8 cellular contexts compared by ENCODE assay signal in genomic region chr14:102917469-102918211, GRCh38. TPM values are rescaled to one million over a fixed set of nuclear protein-coding genes. Genes with fewer than 3 reads are reported as not detected.
DNase-seq lines count a peak whose midpoint lies in the region; ATAC-seq and TF ChIP-seq lines count a peak whose summit lies in the region.

No MANE protein-coding gene starts in this region.

- intact Hi-C loops in tibial artery (cut with DNase I; ENCODE audit: low total_unique reads) = no loop called here

- H3K9me3 Mint-ChIP-seq in activated CD8-positive, alpha-beta T cell treated with anti-CD3 and anti-CD28 coated beads, Interleukin-2, amount 10 ng/mL, durations not matched to agents 7 days and 5 days (ENCODE audit: insufficient read depth) = no peaks in the 10 kb centered on the region
- H3K9me3 Mint-ChIP-seq in endothelial cell (ENCODE audit: unreplicated experiment) (no peaks in the 10 kb centered on the region), nephron progenitor cell (no peaks in the 10 kb centered on the region)

- CTCF ChIA-PET in activated CD8-positive, alpha-beta T cell treated with anti-CD3 and anti-CD28 coated beads, Interleukin-2, amount 10 ng/mL, durations not matched to agents 7 days and 5 days (lab: Charles Lee) = interaction anchor here (1.0 to 3.2 kb wide), 4 partner anchors 18 to 223 kb away, joined by 3 to 30 read pairs (median 7); no protein-coding TSS in a partner anchor

- TF ChIP-seq CTCF in endothelial cell (IDR thresholded peaks at IDR 0.05; ENCODE audit: unreplicated experiment) = peak; percentile 49
- peak; percentile 60 for TF ChIP-seq CTCF in nephron progenitor cell (IDR thresholded peaks at IDR 0.05)
- peak; percentile 43 to 46 for TF ChIP-seq CTCF in tibial artery (IDR thresholded peaks at IDR 0.05)

- ATAC-seq in activated CD8-positive, alpha-beta T cell treated with anti-CD3 and anti-CD28 coated beads, Interleukin-2, amount 10 ng/mL, durations not matched to agents 7 days and 5 days = peak; percentile 50

- H3K4me1 ChIP-seq in tibial artery = peaks cover 0 to 2% (median under 1%) of the 10 kb centered on the region in 4 donors

- H3K27me3 ChIP-seq in tibial artery = peaks cover 0 to 8% of the 10 kb centered on the region in 2 donors

- no peaks in the 10 kb centered on the region for H3K27me3 Mint-ChIP-seq in activated CD8-positive, alpha-beta T cell treated with anti-CD3 and anti-CD28 coated beads, Interleukin-2, amount 10 ng/mL, durations not matched to agents 7 days and 5 days (ENCODE audit: low read depth)
- H3K27me3 Mint-ChIP-seq in endothelial cell (ENCODE audit: unreplicated experiment) (peaks cover 2% of the 10 kb centered on the region), nephron progenitor cell (ENCODE audit: low read depth, poor library complexity) (no peaks in the 10 kb centered on the region)

- H3K4me1 Mint-ChIP-seq in activated CD8-positive, alpha-beta T cell treated with anti-CD3 and anti-CD28 coated beads, Interleukin-2, amount 10 ng/mL, durations not matched to agents 7 days and 5 days (ENCODE audit: low read depth) = peaks cover 9% of the 10 kb centered on the region
- H3K4me1 Mint-ChIP-seq in endothelial cell (ENCODE audit: unreplicated experiment) (peaks cover 3% of the 10 kb centered on the region), nephron progenitor cell (no peaks in the 10 kb centered on the region)

- H3K9me3 ChIP-seq in tibial artery = no peaks in the 10 kb centered on the region

- peaks cover 0 to under 1% (median 0%) of the 10 kb centered on the region in 3 donors for H3K36me3 ChIP-seq in tibial artery

- DNase-seq in DMS 273 (lab: John Stamatoyannopoulos, UW; ENCODE audit: unreplicated experiment) (peak; percentile 82), DMS 273 treated with DMSO at 0.1 percent for 48 hours (lab: John Stamatoyannopoulos, UW) (no peak), NCI-H1105 (lab: John Stamatoyannopoulos, UW) (peak; percentile 58), endothelial cell (ENCODE audit: low spot score) (peak; percentile 78), nephron progenitor cell (peak; percentile 72), tibial artery (peak in 1 of 2 donors; percentile 65), H4 (ENCODE audit: low spot score) (no peak)
- peak; percentile 77 for DNase-seq in activated CD8-positive, alpha-beta T cell treated with anti-CD3 and anti-CD28 coated beads, Interleukin-2, amount 10 ng/mL, durations not matched to agents 7 days and 5 days

- H3K27ac Mint-ChIP-seq in activated CD8-positive, alpha-beta T cell treated with anti-CD3 and anti-CD28 coated beads, Interleukin-2, amount 10 ng/mL, durations not matched to agents 7 days and 5 days = peak overlapping the region; percentile 56
- H3K27ac Mint-ChIP-seq in endothelial cell (ENCODE audit: unreplicated experiment) = no peak overlapping the region
- H3K27ac Mint-ChIP-seq in nephron progenitor cell = no peak overlapping the region

- H3K4me3 ChIP-seq in tibial artery = no peak overlapping the region

- H3K27ac ChIP-seq in tibial artery = no peak overlapping the region

- POLR2A ChIA-PET in activated CD8-positive, alpha-beta T cell treated with anti-CD3 and anti-CD28 coated beads, Interleukin-2, amount 10 ng/mL, durations not matched to agents 7 days and 5 days (lab: Charles Lee) = no interaction called here

- H3K4me3 Mint-ChIP-seq in activated CD8-positive, alpha-beta T cell treated with anti-CD3 and anti-CD28 coated beads, Interleukin-2, amount 10 ng/mL, durations not matched to agents 7 days and 5 days = no peak overlapping the region
- no peak overlapping the region for H3K4me3 Mint-ChIP-seq in endothelial cell (ENCODE audit: unreplicated experiment)
- no peak overlapping the region for H3K4me3 Mint-ChIP-seq in nephron progenitor cell

- H3K36me3 Mint-ChIP-seq in activated CD8-positive, alpha-beta T cell treated with anti-CD3 and anti-CD28 coated beads, Interleukin-2, amount 10 ng/mL, durations not matched to agents 7 days and 5 days (ENCODE audit: low read depth) = no peaks in the 10 kb centered on the region
- H3K36me3 Mint-ChIP-seq in endothelial cell (ENCODE audit: low read depth, unreplicated experiment) (no peaks in the 10 kb centered on the region), nephron progenitor cell (ENCODE audit: low read depth) (no peaks in the 10 kb centered on the region)

RNA-seq across cellular contexts. Expression of gene AMN, which starts 4.8 kb away (rescaled TPM):
- total RNA-seq in activated CD8-positive, alpha-beta T cell treated with anti-CD3 and anti-CD28 coated beads, Interleukin-2, amount 10 ng/mL, durations not matched to agents 7 days and 5 days = under 1 TPM; 0.91 to 0.95 TPM
- not detected for total RNA-seq in endothelial cell (ENCODE audit: unreplicated experiment)
- not detected in 2 replicates for total RNA-seq in H4 (2014; rRNA removed; shearing (Covaris generic))

Comparison
In these comparisons a context has a peak if more than half of its experiments do, and no peak if none do; other contexts are left out.
1. DNase-seq: peak in DMS 273 (single experiment), NCI-H1105 (single experiment), activated CD8-positive, alpha-beta T cell treated with anti-CD3 and anti-CD28 coated beads, Interleukin-2, amount 10 ng/mL, durations not matched to agents 7 days and 5 days (single experiment), endothelial cell (single experiment) and nephron progenitor cell (single experiment); none in DMS 273 treated with DMSO at 0.1 percent for 48 hours (single experiment) and H4 (single experiment).
2. Peak in every context shown above with its lines, with median percentiles within 50 percentile points of each other: CTCF ChIP-seq.